In the genomic region with DNA sequence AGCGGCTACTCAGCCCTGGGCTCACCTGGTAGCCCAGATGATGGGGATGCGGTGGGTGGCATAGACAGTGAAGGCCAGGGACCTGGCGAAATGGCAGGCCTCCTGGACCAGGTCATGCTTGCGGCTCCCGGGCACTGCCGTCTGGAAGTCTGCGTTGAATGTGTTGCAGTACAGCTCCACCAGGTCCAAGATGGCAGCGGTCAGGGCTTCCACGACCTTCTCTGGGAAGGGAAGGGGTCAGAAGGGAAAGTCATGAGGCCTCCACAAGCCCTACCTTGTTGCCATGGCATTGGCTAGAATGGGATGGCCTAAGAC, we compare ENCODE assay signal across 15 cellular contexts.
"Had no signal": no experiment of that assay in that cellular context is flagged by ENCODE, and none has a peak within 500 bp of the region (broad histone marks: within the 10 kb centered on the region; RNA-seq: fewer than 3 reads in every experiment).

No MANE protein-coding gene starts in this region.

- H3K36me3 ChIP-seq: ovary had no signal

- H3K27me3 Mint-ChIP-seq: activated CD4-positive, alpha-beta memory T cell treated with anti-CD3 and anti-CD28 coated beads for 36 hours; activated naive CD4-positive, alpha-beta T cell treated with anti-CD3 and anti-CD28 coated beads, Interleukin-2, amount 10 ng/mL, durations not matched to agents 7 days and 5 days had no signal

- H3K4me3 ChIP-seq: ovary, tibial nerve had no signal

- H3K27ac ChIP-seq: ovary had no signal

- ATAC-seq: esophagus mucosa, left lobe of liver had no signal

- H3K27me3 ChIP-seq: ovary, tibial nerve had no signal

- H3K9me3 ChIP-seq: ovary, tibial nerve had no signal

- H3K27ac Mint-ChIP-seq: activated CD4-positive, alpha-beta memory T cell treated with anti-CD3 and anti-CD28 coated beads for 36 hours; activated naive CD4-positive, alpha-beta T cell treated with anti-CD3 and anti-CD28 coated beads, Interleukin-2, amount 10 ng/mL, durations not matched to agents 7 days and 5 days; activated T-helper 1 cell treated with anti-CD3 and anti-CD28 coated beads, Interleukin-12 subunit alpha, Interleukin-12 subunit beta, Interleukin-2, Interleukin-4 antibody, amounts not matched to agents 30 ng/mL and 10 ng/mL and 1 ng/mL, durations not matched to agents 14 hours and 24 hours and 36 hours; dendritic cell treated with granulocyte-macrophage colony-stimulating factor and Interleukin-4, amounts not matched to agents 40 ng/mL and 50 ng/mL, for 4 days; T-helper 2 cell treated with Interferon-gamma antibody and Interleukin-4, amounts not matched to agents 5 μg/mL and 100 μg/mL, for 36 hours had no signal

- H3K4me3 Mint-ChIP-seq: activated CD4-positive, alpha-beta memory T cell treated with anti-CD3 and anti-CD28 coated beads for 36 hours; activated naive CD4-positive, alpha-beta T cell treated with anti-CD3 and anti-CD28 coated beads, Interleukin-2, amount 10 ng/mL, durations not matched to agents 7 days and 5 days; activated T-helper 1 cell treated with anti-CD3 and anti-CD28 coated beads, Interleukin-12 subunit alpha, Interleukin-12 subunit beta, Interleukin-2, Interleukin-4 antibody, amounts not matched to agents 30 ng/mL and 10 ng/mL and 1 ng/mL, durations not matched to agents 14 hours and 24 hours and 36 hours; dendritic cell treated with granulocyte-macrophage colony-stimulating factor and Interleukin-4, amounts not matched to agents 40 ng/mL and 50 ng/mL, for 4 days; nephron; T-helper 2 cell treated with Interferon-gamma antibody and Interleukin-4, amounts not matched to agents 5 μg/mL and 100 μg/mL, for 36 hours had no signal

- FAIRE-seq: endometrium, islet of Langerhans had no signal

- DNase-seq: activated CD4-positive, alpha-beta memory T cell treated with anti-CD3 and anti-CD28 coated beads for 36 hours; activated CD4-positive, alpha-beta T cell treated with anti-CD3 and anti-CD28 coated beads for 1 hour; activated naive CD4-positive, alpha-beta T cell treated with anti-CD3 and anti-CD28 coated beads, Interleukin-2, amount 10 ng/mL, durations not matched to agents 7 days and 5 days; central memory CD4-positive, alpha-beta T cell; stimulated activated CD4-positive, alpha-beta T cell treated with anti-CD3 and anti-CD28 coated beads, Interleukin-15, amount 100 ng/mL, for 24 hours had no signal
